Comparison of ENCODE assay signal across 16 cellular contexts in genomic region chr18:13147146-13147545, GRCh38.
A peak's percentile ranks its signal among the peaks of the same experiment; 100 is the strongest.
DNase-seq lines count a peak whose midpoint lies in the region; ATAC-seq and TF ChIP-seq lines count a peak whose summit lies in the region.
"Had no signal": no experiment of that assay in that cellular context is flagged by ENCODE, and none has a peak within 500 bp of the region (broad histone marks: within the 10 kb centered on the region; RNA-seq: fewer than 3 reads in every experiment).

No MANE protein-coding gene starts in this region.

- ATAC-seq in HG03175 (IDR thresholded peaks at IDR 0.05; ENCODE audit: unreplicated experiment), result no peak
- ATAC-seq in effector memory CD8-positive, alpha-beta T cell (replicated peaks), result no peak
- ATAC-seq in stimulated activated effector memory CD8-positive, alpha-beta T cell treated with anti-CD3 and anti-CD28 coated beads, Interleukin-12 subunit alpha, Interleukin-12 subunit beta, amount 100 ng/mL, for 72 hours, result no peak

- H3K4me1 Mint-ChIP-seq in effector memory CD8-positive, alpha-beta T cell (ENCODE audit: low read depth in 2 of 2), result no peaks in the 10 kb centered on the region
- no peaks in the 10 kb centered on the region for H3K4me1 Mint-ChIP-seq in stimulated activated effector memory CD8-positive, alpha-beta T cell treated with anti-CD3 and anti-CD28 coated beads, Interleukin-12 subunit alpha, Interleukin-12 subunit beta, amount 100 ng/mL, for 72 hours

- no peak overlapping the region for H3K9ac ChIP-seq in Loucy (ENCODE audit: low read depth, low read length, poor library complexity, severe bottlenecking)
- H3K9ac ChIP-seq: parathyroid adenoma had no signal

- H3K4me3 Mint-ChIP-seq in effector memory CD8-positive, alpha-beta T cell, result no peak overlapping the region
- H3K4me3 Mint-ChIP-seq in stimulated activated effector memory CD8-positive, alpha-beta T cell treated with anti-CD3 and anti-CD28 coated beads, Interleukin-12 subunit alpha, Interleukin-12 subunit beta, amount 100 ng/mL, for 72 hours, result no peak overlapping the region

- no peaks in the 10 kb centered on the region for H3K36me3 Mint-ChIP-seq in effector memory CD8-positive, alpha-beta T cell (ENCODE audit: insufficient read depth)
- no peaks in the 10 kb centered on the region for H3K36me3 Mint-ChIP-seq in stimulated activated effector memory CD8-positive, alpha-beta T cell treated with anti-CD3 and anti-CD28 coated beads, Interleukin-12 subunit alpha, Interleukin-12 subunit beta, amount 100 ng/mL, for 72 hours

- H3K4me2 ChIP-seq in Loucy (ENCODE audit: low read depth, low read length, poor library complexity, severe bottlenecking), result no peak overlapping the region

- H3K9me3 ChIP-seq in Loucy (ENCODE audit: insufficient read depth, low read depth, low read length), result peaks cover 10% of the 10 kb centered on the region

- no peaks in the 10 kb centered on the region for H3K9me2 ChIP-seq in Loucy (replicated peaks; ENCODE audit: low read depth, low read length)

- DNase-seq in NCI-H2196 treated with DMSO at 0.1 percent for 48 hours (lab: John Stamatoyannopoulos, UW; ENCODE audit: unreplicated experiment) (peak; percentile 26), NK-92 (lab: John Stamatoyannopoulos, UW; ENCODE audit: unreplicated experiment) (no peak)
- DNase-seq in effector memory CD8-positive, alpha-beta T cell, result no peak
- DNase-seq in stimulated activated effector memory CD8-positive, alpha-beta T cell treated with anti-CD3 and anti-CD28 coated beads, Interleukin-12 subunit alpha, Interleukin-12 subunit beta, amount 100 ng/mL, for 72 hours (ENCODE audit: low spot score in 2 of 2), result no peak
- DNase-seq: activated CD4-positive, CD25-positive, alpha-beta regulatory T cell; activated CD8-positive, alpha-beta memory T cell treated with anti-CD3 and anti-CD28 coated beads, Interleukin-2, amount 50 U/mL, for 4 hours; aorta; HCEC 1CT; mesendoderm; NCI-H2227 treated with DMSO at 0.1 percent for 48 hours had no signal

- H3K36me3 ChIP-seq in ACC112 (ENCODE audit: insufficient read depth, low read length) (no peaks in the 10 kb centered on the region), Loucy (ENCODE audit: insufficient read depth, low read length) (no peaks in the 10 kb centered on the region)
- H3K36me3 ChIP-seq: SJSA1 had no signal

- peaks cover 0 to 4% of the 10 kb centered on the region in 2 donors for H3K9me3 Mint-ChIP-seq in effector memory CD8-positive, alpha-beta T cell
- no peaks in the 10 kb centered on the region for H3K9me3 Mint-ChIP-seq in stimulated activated effector memory CD8-positive, alpha-beta T cell treated with anti-CD3 and anti-CD28 coated beads, Interleukin-12 subunit alpha, Interleukin-12 subunit beta, amount 100 ng/mL, for 72 hours

- no peaks in the 10 kb centered on the region for H3K4me1 ChIP-seq in ACC112 (ENCODE audit: control insufficient read depth, insufficient read depth, low read length, unreplicated experiment)
- no peaks in the 10 kb centered on the region for H3K4me1 ChIP-seq in Loucy (ENCODE audit: insufficient read depth, low read length, poor library complexity, severe bottlenecking)
- H3K4me1 ChIP-seq: parathyroid adenoma, SJSA1 had no signal

- H3K27ac ChIP-seq in ACC112 (ENCODE audit: low read depth, low read length) (no peak overlapping the region), VCaP (peak overlapping the region; percentile 19; the same call in 1 of the 2 replicates)
- H3K27ac ChIP-seq: parathyroid adenoma, SJSA1 had no signal

- no peaks in the 10 kb centered on the region for H4K20me1 ChIP-seq in Loucy (ENCODE audit: insufficient read depth, low read length, poor library complexity, severe bottlenecking)

- H3K27me3 Mint-ChIP-seq in effector memory CD8-positive, alpha-beta T cell, result peaks cover 10 to 28% of the 10 kb centered on the region in 2 donors

- H3K27ac Mint-ChIP-seq in effector memory CD8-positive, alpha-beta T cell, result no peak overlapping the region
- no peak overlapping the region for H3K27ac Mint-ChIP-seq in stimulated activated effector memory CD8-positive, alpha-beta T cell treated with anti-CD3 and anti-CD28 coated beads, Interleukin-12 subunit alpha, Interleukin-12 subunit beta, amount 100 ng/mL, for 72 hours

- H3K4me3 ChIP-seq in ACC112 (ENCODE audit: low read depth, low read length), result no peak overlapping the region; the same call in 1 of the 2 replicates
- H3K4me3 ChIP-seq in Loucy (ENCODE audit: low read length, poor library complexity, severe bottlenecking), result no peak overlapping the region
- H3K4me3 ChIP-seq: SJSA1 had no signal

- TF ChIP-seq CTCF in Loucy (conservative IDR thresholded peaks at IDR 0.05; ENCODE audit: low read length), result no peak
- TF ChIP-seq CTCF in VCaP (conservative IDR thresholded peaks at IDR 0.05), result no peak

- H3K27me3 ChIP-seq in ACC112 (ENCODE audit: insufficient read depth, low read length) (peaks cover 29% of the 10 kb centered on the region), Loucy (ENCODE audit: insufficient read depth, low read length, poor library complexity, severe bottlenecking) (no peaks in the 10 kb centered on the region)
- H3K27me3 ChIP-seq: SJSA1 had no signal

- H3K79me2 ChIP-seq in ACC112 (ENCODE audit: control insufficient read depth, insufficient read depth, low read length, unreplicated experiment) (no peaks in the 10 kb centered on the region), Loucy (ENCODE audit: insufficient read depth, low read length) (no peaks in the 10 kb centered on the region)
- H3K79me2 ChIP-seq: parathyroid adenoma had no signal

- no peaks in the 10 kb centered on the region for H3F3A ChIP-seq in Loucy (ENCODE audit: low read depth)

- H2AFZ ChIP-seq in ACC112 (ENCODE audit: low read length, unreplicated experiment), result peak overlapping the region; percentile 68
- H2AFZ ChIP-seq in Loucy (ENCODE audit: low read length), result peak overlapping the region; percentile 57
- H2AFZ ChIP-seq: parathyroid adenoma had no signal
